Comparison of ENCODE assay signal across 13 cellular contexts in genomic region chr10:26787362-26787761, GRCh38.
"Had no signal": no experiment of that assay in that cellular context is flagged by ENCODE, and none has a peak within 500 bp of the region (broad histone marks: within the 10 kb centered on the region; RNA-seq: fewer than 3 reads in every experiment).

No MANE protein-coding gene starts in this region.

- H3K27me3 Mint-ChIP-seq: T-cell had no signal

- H3K27me3 ChIP-seq: esophagus muscularis mucosa, stomach had no signal

- H3K4me3 Mint-ChIP-seq: neural crest cell had no signal

- H3K9me3 Mint-ChIP-seq: activated naive CD4-positive, alpha-beta T cell treated with anti-CD3 and anti-CD28 coated beads, Interleukin-2, amount 50 U/mL, for 72 hours had no signal

- H3K36me3 ChIP-seq: esophagus muscularis mucosa, stomach had no signal

- FAIRE-seq: urothelium cell line had no signal

- H3K4me3 ChIP-seq: esophagus muscularis mucosa, stomach had no signal

- DNase-seq: activated CD4-positive, alpha-beta T cell treated with anti-CD3 and anti-CD28 coated beads, Interleukin-2, amount 50 U/mL, for 1 hour; activated effector memory CD4-positive, alpha-beta T cell treated with Interleukin-2 at 50 U/mL for 16 hours; activated T-cell treated with anti-CD3 and anti-CD28 coated beads for 4 hours; mammary epithelial cell; stimulated activated CD4-positive, alpha-beta T cell treated with anti-CD3 and anti-CD28 coated beads, Interleukin-2, amount 100 ng/mL, for 48 hours; stimulated activated CD8-positive, alpha-beta memory T cell treated with anti-CD3 and anti-CD28 coated beads, Interleukin-4, amount 100 ng/mL, for 48 hours; stomach; T-cell had no signal

- H3K27ac Mint-ChIP-seq: T-cell had no signal

- ATAC-seq: activated naive CD4-positive, alpha-beta T cell treated with anti-CD3 and anti-CD28 coated beads, Interleukin-2, amount 50 U/mL, for 72 hours; left lobe of liver; T-cell had no signal

- H3K9me3 ChIP-seq: esophagus muscularis mucosa, stomach had no signal

- H3K27ac ChIP-seq: esophagus muscularis mucosa, stomach had no signal
